7 cellular contexts compared by ENCODE assay signal in genomic region chr1:206579747-206580437, GRCh38. TPM values are rescaled to one million over a fixed set of nuclear protein-coding genes. Genes with fewer than 3 reads are reported as not detected.
A peak's percentile ranks its signal among the peaks of the same experiment; 100 is the strongest.
DNase-seq lines count a peak whose midpoint lies in the region; ATAC-seq, FAIRE-seq and TF ChIP-seq lines count a peak whose summit lies in the region.

No MANE protein-coding gene starts in this region.

- POLR2A ChIA-PET in activated B cell treated with CpG ODN at 0.5 μM for 24 hours (lab: Charles Lee) = interaction anchor here (0.7 to 9.8 kb wide), 17 partner anchors 9 to 895 kb away, joined by 3 to 343 read pairs (median 4); partner anchors contain the start of genes CD55, EIF2D, IKBKE and RASSF5

- CTCF ChIA-PET in activated B cell treated with CpG ODN at 0.5 μM for 24 hours (lab: Charles Lee) = interaction anchor here (0.7 to 9.3 kb wide), 11 partner anchors 10 to 117 kb away, joined by 4 to 349 read pairs (median 6); partner anchors contain the start of genes EIF2D and IKBKE

- FAIRE-seq in GM19239 (lab: Jason Lieb, UNC) = peak; percentile 95

- ATAC-seq in HG03342 (IDR thresholded peaks at IDR 0.05; ENCODE audit: unreplicated experiment) (peak; percentile 85), activated B cell treated with CpG ODN at 0.5 μM for 24 hours (ENCODE audit: low read depth) (peak; percentile 83), omental fat pad (ENCODE audit: low FRiP score) (no peak)

- DNase-seq in GM19239 (ENCODE audit: insufficient read length, low spot score) (peak; percentile 76), activated B cell treated with CpG ODN at 0.5 μM for 24 hours (peak; percentile 74), breast epithelium (ENCODE audit: low spot score in 2 of 2) (peak in 1 of 2 donors; percentile 44), nucleus accumbens (lab: John Stamatoyannopoulos, UW) (peak in 29 of 56 donors; percentile 7 to 70 (median 29)), thyroid gland (peak; percentile 29 to 40), omental fat pad (ENCODE audit: low spot score) (no peak)

- TF ChIP-seq POLR2A in breast epithelium (IDR thresholded peaks at IDR 0.05) (no peak), thyroid gland (IDR thresholded peaks at IDR 0.05) (peak in 1 of 2 donors; percentile 12)

- no peaks in the 10 kb centered on the region for H3K4me1 ChIP-seq in breast epithelium
- H3K4me1 ChIP-seq in thyroid gland = peaks cover 17 to 18% of the 10 kb centered on the region in 2 donors

- peaks cover 89% of the 10 kb centered on the region for H3K4me1 Mint-ChIP-seq in activated B cell treated with CpG ODN at 0.5 μM for 24 hours

- intact Hi-C loops in activated B cell treated with CpG ODN at 0.5 μM for 24 hours (cut with micrococcal nuclease) = loop anchor here (1.0 to 5.0 kb wide), 3 partner anchors 21 to 757 kb away; partner anchors contain the start of gene RHEX
- intact Hi-C loops in breast epithelium (cut with DNase I; ENCODE audit: low total_unique reads) = loop anchor here (10.0 kb wide), 1 partner anchor 85 kb away; no protein-coding TSS in a partner anchor
- intact Hi-C loops in thyroid gland (cut with DNase I) = loop anchor here (5.0 kb wide), 1 partner anchor 38 kb away; no protein-coding TSS in a partner anchor

- H3K4me3 Mint-ChIP-seq in activated B cell treated with CpG ODN at 0.5 μM for 24 hours = peak overlapping the region; percentile 62

- no peaks in the 10 kb centered on the region for H3K9me3 Mint-ChIP-seq in activated B cell treated with CpG ODN at 0.5 μM for 24 hours

- no peak for TF ChIP-seq CTCF in activated B cell treated with CpG ODN at 0.5 μM for 24 hours (IDR thresholded peaks at IDR 0.05)
- no peak for TF ChIP-seq CTCF in breast epithelium (IDR thresholded peaks at IDR 0.05)
- no peak for TF ChIP-seq CTCF in thyroid gland (IDR thresholded peaks at IDR 0.05)
- TF ChIP-seq CTCF in omental fat pad (IDR thresholded peaks at IDR 0.05) = no peak

- H3K27ac Mint-ChIP-seq in activated B cell treated with CpG ODN at 0.5 μM for 24 hours = peak overlapping the region; percentile 96

- peak overlapping the region; percentile 16 to 31 for H3K27ac ChIP-seq in breast epithelium
- H3K27ac ChIP-seq in thyroid gland = no peak overlapping the region

- peaks cover 58% of the 10 kb centered on the region for H3K36me3 Mint-ChIP-seq in activated B cell treated with CpG ODN at 0.5 μM for 24 hours (ENCODE audit: low read depth)

- H3K4me3 ChIP-seq in breast epithelium = no peak overlapping the region
- H3K4me3 ChIP-seq in thyroid gland (replicated peaks in 1 of 3) = no peak overlapping the region

- H3K36me3 ChIP-seq in breast epithelium (no peaks in the 10 kb centered on the region), thyroid gland (peaks cover 0 to 4% of the 10 kb centered on the region in 2 donors)

- no peaks in the 10 kb centered on the region for H3K27me3 Mint-ChIP-seq in activated B cell treated with CpG ODN at 0.5 μM for 24 hours

- H3K9me3 ChIP-seq in breast epithelium (no peaks in the 10 kb centered on the region), thyroid gland (no peaks in the 10 kb centered on the region)

- WGBS in thyroid gland, 2 donors = 82 to 93% methylated on average over 11 of the region's 11 CpGs

- H3K27me3 ChIP-seq in breast epithelium (no peaks in the 10 kb centered on the region), thyroid gland (no peaks in the 10 kb centered on the region)

RNA-seq across cellular contexts. Expression of gene EIF2D, which starts 32.4 kb away (rescaled TPM):
- 61.2 and 65.4 TPM in 2 replicates for total RNA-seq in activated B cell treated with CpG ODN at 0.5 μM for 24 hours
- 10 to 100 TPM; 55.4 to 70.1 (median 68.6) TPM for total RNA-seq in breast epithelium
- total RNA-seq in thyroid gland = 10 to 100 TPM; 52.9 to 62.1 (median 57.0) TPM
- 10 to 100 TPM; 38.4 to 55.8 (median 50.4) TPM for total RNA-seq in omental fat pad

RNA-seq across cellular contexts. Expression of gene DYRK3, which starts 55.4 kb away (rescaled TPM):
- 0.33 and 0.37 TPM in 2 replicates for total RNA-seq in activated B cell treated with CpG ODN at 0.5 μM for 24 hours
- total RNA-seq in breast epithelium = 10 to 100 TPM in 2 of 3 donors, 1 to 10 TPM in 1; 7.8 to 39.4 (median 14.1) TPM
- total RNA-seq in thyroid gland = 10 to 100 TPM; 14.5 to 21.2 (median 15.9) TPM
- total RNA-seq in omental fat pad = 10 to 100 TPM; 14.3 to 73.3 (median 39.4) TPM

Comparison
In these comparisons a context has a peak if more than half of its experiments do, and no peak if none do; other contexts are left out.
1. H3K27ac ChIP-seq: peak in breast epithelium (2 of 2); none in thyroid gland (0 of 3).